28 cellular contexts compared by ENCODE assay signal in genomic region chr5:22480305-22480704, GRCh38.
"Had no signal": no experiment of that assay in that cellular context is flagged by ENCODE, and none has a peak within 500 bp of the region (broad histone marks: within the 10 kb centered on the region; RNA-seq: fewer than 3 reads in every experiment).

No MANE protein-coding gene starts in this region.

- H3K4me1 Mint-ChIP-seq: stimulated activated effector memory CD8-positive, alpha-beta T cell treated with anti-CD3 and anti-CD28 coated beads, Interleukin-12 subunit alpha, Interleukin-12 subunit beta, amount 100 ng/mL, for 72 hours; stimulated activated memory B cell treated with anti-CD40 and anti-IgM and Interleukin-4, amounts not matched to agents 10 μg/mL and 1 μg/mL and 100 μg/mL, for 72 hours; stimulated activated naive B cell treated with anti-CD40 and anti-IgM and Interleukin-4, amounts not matched to agents 10 μg/mL and 1 μg/mL and 100 μg/mL, for 72 hours; stimulated activated naive CD8-positive, alpha-beta T cell treated with anti-CD3 and anti-CD28 coated beads, Interleukin-15, amount 100 ng/mL, for 72 hours had no signal

- H3K27ac Mint-ChIP-seq: stimulated activated effector memory CD8-positive, alpha-beta T cell treated with anti-CD3 and anti-CD28 coated beads, Interleukin-12 subunit alpha, Interleukin-12 subunit beta, amount 100 ng/mL, for 72 hours; stimulated activated memory B cell treated with anti-CD40 and anti-IgM and Interleukin-4, amounts not matched to agents 10 μg/mL and 1 μg/mL and 100 μg/mL, for 72 hours; stimulated activated naive B cell treated with anti-CD40 and anti-IgM and Interleukin-4, amounts not matched to agents 10 μg/mL and 1 μg/mL and 100 μg/mL, for 72 hours; stimulated activated naive CD8-positive, alpha-beta T cell treated with anti-CD3 and anti-CD28 coated beads, Interleukin-15, amount 100 ng/mL, for 72 hours; stimulated activated naive CD8-positive, alpha-beta T cell treated with anti-CD3 and anti-CD28 coated beads, Interleukin-15, Interleukin-2, amounts not matched to agents 100 ng/mL and 50 ng/mL, for 24 hours; type B pancreatic cell had no signal

- H3K36me3 ChIP-seq: stomach, suprapubic skin, thoracic aorta, thyroid gland, tibial artery, tibial nerve, transverse colon, upper lobe of left lung, upper lobe of right lung, uterus, vagina had no signal

- H3K4me1 ChIP-seq: stomach, suprapubic skin, testis, thyroid gland, tibial artery, tibial nerve, transverse colon, upper lobe of left lung, upper lobe of right lung, uterus, vagina had no signal

- H3K4me3 ChIP-seq: stomach, suprapubic skin, testis, thoracic aorta, thyroid gland, tibial artery, tibial nerve, transverse colon, upper lobe of left lung, upper lobe of right lung, uterus, vagina had no signal

- H3K36me3 Mint-ChIP-seq: stimulated activated effector memory CD8-positive, alpha-beta T cell treated with anti-CD3 and anti-CD28 coated beads, Interleukin-12 subunit alpha, Interleukin-12 subunit beta, amount 100 ng/mL, for 72 hours; stimulated activated memory B cell treated with anti-CD40 and anti-IgM and Interleukin-4, amounts not matched to agents 10 μg/mL and 1 μg/mL and 100 μg/mL, for 72 hours; stimulated activated naive B cell treated with anti-CD40 and anti-IgM and Interleukin-4, amounts not matched to agents 10 μg/mL and 1 μg/mL and 100 μg/mL, for 72 hours; type B pancreatic cell had no signal

- H3K4me3 Mint-ChIP-seq: stimulated activated effector memory CD8-positive, alpha-beta T cell treated with anti-CD3 and anti-CD28 coated beads, Interleukin-12 subunit alpha, Interleukin-12 subunit beta, amount 100 ng/mL, for 72 hours; stimulated activated memory B cell treated with anti-CD40 and anti-IgM and Interleukin-4, amounts not matched to agents 10 μg/mL and 1 μg/mL and 100 μg/mL, for 72 hours; stimulated activated naive B cell treated with anti-CD40 and anti-IgM and Interleukin-4, amounts not matched to agents 10 μg/mL and 1 μg/mL and 100 μg/mL, for 72 hours; stimulated activated naive CD8-positive, alpha-beta T cell treated with anti-CD3 and anti-CD28 coated beads, Interleukin-15, amount 100 ng/mL, for 72 hours; stimulated activated naive CD8-positive, alpha-beta T cell treated with anti-CD3 and anti-CD28 coated beads, Interleukin-15, Interleukin-2, amounts not matched to agents 100 ng/mL and 50 ng/mL, for 24 hours; type B pancreatic cell had no signal

- H3K9me3 ChIP-seq: stomach, suprapubic skin, testis, thoracic aorta, thyroid gland, tibial artery, tibial nerve, transverse colon, upper lobe of left lung, upper lobe of right lung, uterus, vagina had no signal

- H3K27ac ChIP-seq: stomach, suprapubic skin, testis, thoracic aorta, thyroid gland, tibial artery, tibial nerve, transverse colon, upper lobe of left lung, upper lobe of right lung, uterus, vagina had no signal

- H3K27me3 ChIP-seq: stomach, suprapubic skin, testis, thyroid gland, tibial artery, tibial nerve, transverse colon, upper lobe of left lung, upper lobe of right lung, uterus, vagina had no signal

- ATAC-seq: stimulated activated effector memory CD8-positive, alpha-beta T cell treated with anti-CD3 and anti-CD28 coated beads, Interleukin-12 subunit alpha, Interleukin-12 subunit beta, amount 100 ng/mL, for 72 hours; stimulated activated memory B cell treated with anti-CD40 and anti-IgM and Interleukin-4, amounts not matched to agents 10 μg/mL and 1 μg/mL and 100 μg/mL, for 72 hours; stimulated activated naive B cell treated with anti-CD40 and anti-IgM and Interleukin-4, amounts not matched to agents 10 μg/mL and 1 μg/mL and 100 μg/mL, for 72 hours; stimulated activated naive CD8-positive, alpha-beta T cell treated with anti-CD3 and anti-CD28 coated beads, Interleukin-15, amount 100 ng/mL, for 72 hours; stimulated activated naive CD8-positive, alpha-beta T cell treated with anti-CD3 and anti-CD28 coated beads, Interleukin-15, Interleukin-2, amounts not matched to agents 100 U/mL and 50 U/mL, for 24 hours; upper lobe of right lung had no signal

- DNase-seq: stimulated activated CD4-positive, alpha-beta T cell treated with anti-CD3 and anti-CD28 coated beads, Interleukin-2, amount 100 ng/mL, for 48 hours; stimulated activated CD4-positive, alpha-beta T cell treated with anti-CD3 and anti-CD28 coated beads, Interleukin-4, amount 100 ng/mL, for 1 hour; stimulated activated CD4-positive, alpha-beta T cell treated with anti-CD3 and anti-CD28 coated beads, Interleukin-4, amount 100 ng/mL, for 24 hours; stimulated activated CD4-positive, alpha-beta T cell treated with anti-CD3 and anti-CD28 coated beads, Interleukin-4, amount 100 ng/mL, for 4 hours; stimulated activated CD8-positive, alpha-beta memory T cell treated with anti-CD3 and anti-CD28 coated beads, Interleukin-4, amount 100 ng/mL, for 48 hours; stimulated activated naive B cell treated with anti-CD40 and anti-IgM and Interleukin-4, amounts not matched to agents 10 μg/mL and 1 μg/mL and 100 μg/mL, for 72 hours; stimulated activated naive CD4-positive, alpha-beta T cell; stimulated activated naive CD4-positive, alpha-beta T cell treated with Interleukin-2 at 50 U/mL for 16 hours; stimulated activated naive CD8-positive, alpha-beta T cell treated with anti-CD3 and anti-CD28 coated beads, Interleukin-15, amount 100 ng/mL, for 72 hours; stimulated activated naive CD8-positive, alpha-beta T cell treated with anti-CD3 and anti-CD28 coated beads, Interleukin-15, Interleukin-2, amounts not matched to agents 100 U/mL and 50 U/mL, for 24 hours; stomach; substantia nigra; testis; thyroid gland; tibial artery; transverse colon; trophoblast cell; upper lobe of left lung; upper lobe of right lung; uterus had no signal

- H3K27me3 Mint-ChIP-seq: stimulated activated memory B cell treated with anti-CD40 and anti-IgM and Interleukin-4, amounts not matched to agents 10 μg/mL and 1 μg/mL and 100 μg/mL, for 72 hours; stimulated activated naive B cell treated with anti-CD40 and anti-IgM and Interleukin-4, amounts not matched to agents 10 μg/mL and 1 μg/mL and 100 μg/mL, for 72 hours; stimulated activated naive CD8-positive, alpha-beta T cell treated with anti-CD3 and anti-CD28 coated beads, Interleukin-15, amount 100 ng/mL, for 72 hours; stimulated activated naive CD8-positive, alpha-beta T cell treated with anti-CD3 and anti-CD28 coated beads, Interleukin-15, Interleukin-2, amounts not matched to agents 100 ng/mL and 50 ng/mL, for 24 hours had no signal
